Comparison of ENCODE assay signal across 8 cellular contexts in the genomic region with DNA sequence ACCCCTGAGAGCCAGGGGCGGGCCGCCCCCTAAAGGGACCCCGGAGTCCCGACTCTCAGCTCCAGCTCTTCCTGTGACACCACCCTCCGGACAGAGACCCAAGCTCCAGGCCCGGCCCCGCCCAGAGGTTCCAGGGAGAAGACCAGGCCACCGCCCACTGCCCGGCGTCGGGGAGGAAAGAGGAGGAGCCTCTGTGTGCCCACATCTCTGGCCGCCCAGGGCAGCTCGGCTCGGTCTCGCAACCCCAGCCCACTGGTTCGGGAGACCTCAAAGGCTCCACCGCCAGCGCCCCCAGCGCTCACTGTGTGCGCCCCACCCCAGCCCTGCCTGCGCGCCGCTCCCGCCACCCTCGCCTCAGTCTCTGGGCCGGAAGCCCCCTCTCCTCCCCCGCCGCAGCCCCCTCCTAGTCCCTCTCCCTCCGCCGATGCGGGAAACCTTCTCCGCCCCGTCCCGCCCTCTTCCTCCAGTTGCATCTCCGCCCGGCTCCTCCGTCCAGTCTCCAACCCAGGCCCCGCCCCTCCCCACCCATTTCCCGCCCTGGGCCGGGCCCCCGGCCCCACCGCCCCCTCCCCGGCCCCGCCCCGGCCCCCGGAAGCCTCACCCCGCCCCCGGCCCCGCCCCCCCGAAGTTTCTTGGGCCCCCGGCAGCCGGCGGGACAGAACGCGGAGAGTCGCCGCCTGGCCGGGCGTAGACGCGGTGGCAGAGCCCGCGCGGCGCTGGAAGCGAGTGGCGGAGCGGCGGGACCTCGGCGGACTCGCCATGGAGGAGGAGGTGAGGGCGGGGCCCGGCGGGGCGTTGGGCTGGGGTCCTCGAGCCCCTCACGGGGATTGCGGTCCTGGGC. TPM values are rescaled to one million over a fixed set of nuclear protein-coding genes. Genes with fewer than 3 reads are reported as not detected.
A peak's percentile ranks its signal among the peaks of the same experiment; 100 is the strongest.
DNase-seq lines count a peak whose midpoint lies in the region; ATAC-seq and TF ChIP-seq lines count a peak whose summit lies in the region.

A gene with protein sequence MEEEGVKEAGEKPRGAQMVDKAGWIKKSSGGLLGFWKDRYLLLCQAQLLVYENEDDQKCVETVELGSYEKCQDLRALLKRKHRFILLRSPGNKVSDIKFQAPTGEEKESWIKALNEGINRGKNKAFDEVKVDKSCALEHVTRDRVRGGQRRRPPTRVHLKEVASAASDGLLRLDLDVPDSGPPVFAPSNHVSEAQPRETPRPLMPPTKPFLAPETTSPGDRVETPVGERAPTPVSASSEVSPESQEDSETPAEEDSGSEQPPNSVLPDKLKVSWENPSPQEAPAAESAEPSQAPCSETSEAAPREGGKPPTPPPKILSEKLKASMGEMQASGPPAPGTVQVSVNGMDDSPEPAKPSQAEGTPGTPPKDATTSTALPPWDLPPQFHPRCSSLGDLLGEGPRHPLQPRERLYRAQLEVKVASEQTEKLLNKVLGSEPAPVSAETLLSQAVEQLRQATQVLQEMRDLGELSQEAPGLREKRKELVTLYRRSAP (plus strand): TSS at position 658 of the 841 bp plus-strand sequence. CDS start 102 bp downstream, at position 760.

- DNase-seq in COR-L47 (lab: John Stamatoyannopoulos, UW), result peak; percentile 77
- DNase-seq in HUDEP-2 (lab: John Stamatoyannopoulos, UW; ENCODE audit: unreplicated experiment in 76 of 76), result peak in 73 of 76 experiments; percentile 17 to 90 (median 73)
- peak; percentile 79 for DNase-seq in activated CD8-positive, alpha-beta memory T cell treated with anti-CD3 and anti-CD28 coated beads, Interleukin-2, amount 50 U/mL, for 4 hours
- DNase-seq in endothelial cell (ENCODE audit: low spot score), result peak; percentile 90
- peak; percentile 88 to 91 for DNase-seq in mesothelial cell of epicardium (ENCODE audit: low spot score in 2 of 2, unreplicated experiment in 2 of 2)
- peak; percentile 71 to 74 for DNase-seq in stimulated activated CD8-positive, alpha-beta memory T cell treated with anti-CD3 and anti-CD28 coated beads, Interleukin-15, amount 100 ng/mL, for 4 hours (ENCODE audit: low read depth in 2 of 2)

- peak within 1 kb of the TSS; percentile 80 for H3K4me2 ChIP-seq in OCI-LY1 (ENCODE audit: low read length)

- H4K20me1 ChIP-seq in OCI-LY1 (ENCODE audit: insufficient read depth, low read length), result no peaks in the 10 kb centered on the region

- H3K4me1 Mint-ChIP-seq in endothelial cell (ENCODE audit: unreplicated experiment) (peaks cover 49% of the 10 kb centered on the region), mesothelial cell of epicardium (peaks cover 44% of the 10 kb centered on the region)

- H3F3A ChIP-seq in OCI-LY1 (ENCODE audit: insufficient read depth, low read length), result no peaks in the 10 kb centered on the region

- no peaks in the 10 kb centered on the region for H3K9me2 ChIP-seq in OCI-LY1 (ENCODE audit: low read depth, low read length)

- H3K9ac ChIP-seq in OCI-LY1 (ENCODE audit: low read length), result peak within 1 kb of the TSS; percentile 93

- peak; percentile 47 for ATAC-seq in GM21360 (IDR thresholded peaks at IDR 0.05; ENCODE audit: unreplicated experiment)

- TF ChIP-seq CTCF in OCI-LY1 (IDR thresholded peaks at IDR 0.05; ENCODE audit: low read length) (peak; percentile 34), endothelial cell (IDR thresholded peaks at IDR 0.05; ENCODE audit: unreplicated experiment) (no peak), mesothelial cell of epicardium (IDR thresholded peaks at IDR 0.05; ENCODE audit: unreplicated experiment) (no peak)

- H3K36me3 Mint-ChIP-seq in endothelial cell (ENCODE audit: low read depth, unreplicated experiment), result peaks cover 13% of the 10 kb centered on the region
- H3K36me3 Mint-ChIP-seq in mesothelial cell of epicardium, result no peaks in the 10 kb centered on the region

- H3K79me2 ChIP-seq in OCI-LY1 (ENCODE audit: insufficient read depth, low read length), result no peaks in the 10 kb centered on the region

- H3K27me3 Mint-ChIP-seq in endothelial cell (ENCODE audit: unreplicated experiment), result peaks cover 24% of the 10 kb centered on the region
- H3K27me3 Mint-ChIP-seq in mesothelial cell of epicardium (ENCODE audit: low read depth), result no peaks in the 10 kb centered on the region

- peaks cover 44% of the 10 kb centered on the region for H3K4me1 ChIP-seq in OCI-LY1 (ENCODE audit: insufficient read depth, low read length, severe bottlenecking)

- H3K27ac Mint-ChIP-seq in endothelial cell (ENCODE audit: unreplicated experiment) (peak within 1 kb of the TSS; percentile 86), mesothelial cell of epicardium (peak within 1 kb of the TSS; percentile 62)

- H3K9me3 ChIP-seq in OCI-LY1 (ENCODE audit: low read length), result no peaks in the 10 kb centered on the region

- H3K4me3 ChIP-seq in OCI-LY1 (ENCODE audit: low read depth, low read length, poor library complexity, severe bottlenecking), result peak within 1 kb of the TSS; percentile 90

- H2AFZ ChIP-seq in OCI-LY1 (ENCODE audit: low read length), result no peak within 1 kb of the TSS

- H3K27me3 ChIP-seq in OCI-LY1 (ENCODE audit: insufficient read depth, low read length), result no peaks in the 10 kb centered on the region

- H3K9me3 Mint-ChIP-seq in endothelial cell (ENCODE audit: unreplicated experiment), result no peaks in the 10 kb centered on the region
- no peaks in the 10 kb centered on the region for H3K9me3 Mint-ChIP-seq in mesothelial cell of epicardium

- H3K36me3 ChIP-seq in OCI-LY1 (ENCODE audit: insufficient read depth, low read length), result no peaks in the 10 kb centered on the region

- H3K4me3 Mint-ChIP-seq in endothelial cell (ENCODE audit: unreplicated experiment) (peak within 1 kb of the TSS; percentile 100), mesothelial cell of epicardium (peak within 1 kb of the TSS; percentile 81)

- peak within 1 kb of the TSS; percentile 66 for H3K27ac ChIP-seq in OCI-LY1 (ENCODE audit: low read depth, low read length, poor library complexity, severe bottlenecking)

RNA-seq across cellular contexts. Expression of the gene that starts here (rescaled TPM):
- total RNA-seq in endothelial cell (ENCODE audit: unreplicated experiment), result 33.4 TPM
- total RNA-seq in mesothelial cell of epicardium, result 8.7 to 9.8 TPM (median 8.8 TPM) in 3 replicates

Comparison
In these comparisons a context has a peak if more than half of its experiments do, and no peak if none do; other contexts are left out.
1. Peak in every context shown above with its lines: DNase-seq, ATAC-seq, H3K4me3 ChIP-seq and H3K27ac ChIP-seq.